Comparison of ENCODE assay signal across 8 cellular contexts in the genomic region with DNA sequence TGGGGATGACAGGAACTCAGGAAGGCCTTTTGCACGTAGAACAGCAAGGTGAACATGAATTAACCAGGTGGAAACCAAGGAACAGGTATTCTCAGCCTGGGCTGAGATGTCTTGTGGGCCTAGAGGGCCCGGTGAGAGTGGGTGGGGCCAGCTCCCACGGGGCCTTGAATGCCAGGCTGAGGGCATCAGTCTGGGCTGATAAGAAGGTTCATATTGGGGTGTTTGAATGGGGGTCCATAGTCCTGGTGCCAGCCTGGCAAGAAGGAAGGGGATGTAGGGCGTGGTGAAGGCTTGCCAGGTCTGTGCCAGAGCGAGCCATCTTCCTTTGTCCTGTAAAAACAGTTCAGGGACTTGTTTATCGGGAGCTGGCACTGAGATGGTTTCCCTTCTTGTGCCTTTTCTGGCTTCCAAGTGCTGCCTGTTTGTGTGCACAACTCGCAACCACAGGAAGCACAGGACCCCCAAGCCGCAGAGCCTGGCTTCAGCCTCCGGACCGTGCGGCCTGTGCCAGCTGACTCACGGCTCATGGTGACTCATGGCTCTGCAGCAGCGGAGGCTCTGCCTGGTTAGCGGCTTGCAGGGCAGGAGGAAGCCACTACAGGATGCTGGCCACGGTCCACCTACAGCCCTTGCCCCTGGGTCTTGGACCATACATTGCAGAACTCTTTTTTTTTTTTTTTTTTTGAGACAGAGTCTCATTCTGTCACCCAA. TPM values are rescaled to one million over a fixed set of nuclear protein-coding genes. Genes with fewer than 3 reads are reported as not detected.
A peak's percentile ranks its signal among the peaks of the same experiment; 100 is the strongest.
DNase-seq lines count a peak whose midpoint lies in the region; ATAC-seq, FAIRE-seq and TF ChIP-seq lines count a peak whose summit lies in the region.

No MANE protein-coding gene starts in this region.

- no peak overlapping the region for H3K4me2 ChIP-seq in H1 (ENCODE audit: insufficient read depth in 1 of 2, low read depth in 2 of 2, low read length in 2 of 2)

- no peaks in the 10 kb centered on the region for H3K9me3 Mint-ChIP-seq in stimulated activated memory B cell treated with anti-CD40 and anti-IgM and Interleukin-4, amounts not matched to agents 10 μg/mL and 1 μg/mL and 100 μg/mL, for 72 hours

- no peak overlapping the region for H2BK120ac ChIP-seq in H1 (replicated peaks; ENCODE audit: low read depth, low read length)

- H3K27me3 ChIP-seq in BE2C (no peaks in the 10 kb centered on the region), MG63 (no peaks in the 10 kb centered on the region), H1 (replicated peaks in 1 of 4; ENCODE audit: control insufficient read depth in 3 of 4, extremely low read depth in 1 of 4, insufficient read depth in 3 of 4, low read length in 3 of 4) (no peaks in the 10 kb centered on the region; a peak in 1 of 7 replicates)

- no peak overlapping the region for H4K5ac ChIP-seq in H1 (ENCODE audit: insufficient read length, low read depth, low read length)

- H3K79me1 ChIP-seq in H1 (ENCODE audit: low read depth, low read length), result no peaks in the 10 kb centered on the region

- H3K4ac ChIP-seq in H1 (replicated peaks; ENCODE audit: insufficient read length, low read depth, low read length), result peak overlapping the region; percentile 14

- no peak for TF ChIP-seq POLR2A in H1 (IDR thresholded peaks at IDR 0.05; ENCODE audit: control extremely low read depth in 1 of 2, low read depth in 2 of 2, low read length in 2 of 2)

- H3K4me3 ChIP-seq in BE2C (ENCODE audit: low read depth, low read length), result no peak overlapping the region
- H3K4me3 ChIP-seq in MG63, result 0 out of 2 replicates have a peak overlapping the region, but pooled peaks have one; percentile 76
- no peak overlapping the region for H3K4me3 ChIP-seq in H1 (ENCODE audit: extremely low read depth in 1 of 4, insufficient read depth in 2 of 4, low read depth in 3 of 4, low read length in 4 of 4)
- no peak overlapping the region for H3K4me3 ChIP-seq in mucosa of descending colon

- no peak overlapping the region for H3K56ac ChIP-seq in H1 (replicated peaks; ENCODE audit: insufficient read length, low read depth, low read length)

- no peak for FAIRE-seq in H1 (lab: Jason Lieb, UNC)

- H3K9ac ChIP-seq in H1 (replicated peaks in 1 of 4; ENCODE audit: extremely low read depth in 1 of 4, low read depth in 3 of 4, low read length in 3 of 4), result no peak overlapping the region

- no peak overlapping the region for H4K91ac ChIP-seq in H1 (replicated peaks; ENCODE audit: insufficient read length, low read length)

- peak overlapping the region; percentile 89 for H3K4me3 Mint-ChIP-seq in stimulated activated memory B cell treated with anti-CD40 and anti-IgM and Interleukin-4, amounts not matched to agents 10 μg/mL and 1 μg/mL and 100 μg/mL, for 72 hours

- H4K8ac ChIP-seq in H1 (ENCODE audit: extremely low read depth, insufficient read depth, low read length), result peak overlapping the region; percentile 3; the same call in 1 of the 2 replicates

- H3K18ac ChIP-seq in H1 (ENCODE audit: extremely low read depth, low read length), result no peak overlapping the region

- no peak overlapping the region for H3K14ac ChIP-seq in H1 (ENCODE audit: insufficient read length)

- DNase-seq in BE2C (peak; percentile 82), MG63 (peak; percentile 99), H1 (ENCODE audit: low read depth in 1 of 2, low spot score in 2 of 2) (no peak), mucosa of descending colon (peak; percentile 72 to 93 (median 80)), NCI-H187 (lab: John Stamatoyannopoulos, UW) (no peak)
- DNase-seq in activated CD8-positive, alpha-beta memory T cell treated with anti-CD3 and anti-CD28 coated beads, Interleukin-2, amount 50 U/mL, for 1 hour (ENCODE audit: extremely low read depth), result peak; percentile 40

- H3K23ac ChIP-seq in H1 (ENCODE audit: insufficient read length), result no peak overlapping the region

- peaks cover 0 to 4% of the 10 kb centered on the region in 2 experiments for H4K20me1 ChIP-seq in H1 (replicated peaks in 1 of 2; ENCODE audit: control insufficient read depth in 1 of 2, insufficient read depth in 2 of 2, low read length in 2 of 2)

- H3K36me3 ChIP-seq in BE2C (no peaks in the 10 kb centered on the region), MG63 (no peaks in the 10 kb centered on the region; the same call in 1 of the 2 replicates), H1 (ENCODE audit: control insufficient read depth in 2 of 4, insufficient read depth in 4 of 4, low read length in 3 of 4) (no peaks in the 10 kb centered on the region), mucosa of descending colon (ENCODE audit: low read depth) (no peaks in the 10 kb centered on the region)

- no peaks in the 10 kb centered on the region for H3K27me3 Mint-ChIP-seq in stimulated activated memory B cell treated with anti-CD40 and anti-IgM and Interleukin-4, amounts not matched to agents 10 μg/mL and 1 μg/mL and 100 μg/mL, for 72 hours

- H3K79me2 ChIP-seq in H1 (ENCODE audit: control insufficient read depth in 1 of 2, insufficient read depth in 2 of 2, low read length in 2 of 2), result peaks cover 0 to 7% of the 10 kb centered on the region in 2 experiments; a peak in 1 of 4 replicates

- TF ChIP-seq CTCF in BE2C (IDR thresholded peaks at IDR 0.05; ENCODE audit: low read depth, low read length) (no peak), H1 (IDR thresholded peaks at IDR 0.05; ENCODE audit: control extremely low read depth in 1 of 3, insufficient read depth in 1 of 3, low read depth in 1 of 3, low read length in 3 of 3) (no peak), mucosa of descending colon (IDR thresholded peaks at IDR 0.05) (no peak)

- TF ChIP-seq EP300 in H1 (IDR thresholded peaks at IDR 0.05; ENCODE audit: borderline replicate concordance in 1 of 2, low read depth in 2 of 2, low read length in 2 of 2), result no peak

- no peak for TF ChIP-seq RAD21 in H1 (IDR thresholded peaks at IDR 0.05 in 1 of 2, conservative IDR thresholded peaks at IDR 0.05 in 1 of 2; ENCODE audit: low read depth in 2 of 2, low read length in 2 of 2)

- POLR2A ChIA-PET in H1 (lab: Charles Lee; ENCODE audit: partially characterized antibody), result interaction anchor here (0.7 kb wide), 1 partner anchor 38 kb away, joined by 4 read pairs; no protein-coding TSS in a partner anchor

- H2AK5ac ChIP-seq in H1 (ENCODE audit: low read depth, low read length), result no peak overlapping the region

- H2BK20ac ChIP-seq in H1 (ENCODE audit: low read length), result no peak overlapping the region

- peaks cover 37% of the 10 kb centered on the region for H3K4me1 Mint-ChIP-seq in stimulated activated memory B cell treated with anti-CD40 and anti-IgM and Interleukin-4, amounts not matched to agents 10 μg/mL and 1 μg/mL and 100 μg/mL, for 72 hours

- peaks cover 8% of the 10 kb centered on the region for H3K36me3 Mint-ChIP-seq in stimulated activated memory B cell treated with anti-CD40 and anti-IgM and Interleukin-4, amounts not matched to agents 10 μg/mL and 1 μg/mL and 100 μg/mL, for 72 hours

- H3K4me1 ChIP-seq in BE2C (peaks cover 1% of the 10 kb centered on the region; the same call in 1 of the 2 replicates), H1 (replicated peaks in 1 of 4; ENCODE audit: control insufficient read depth in 3 of 4, insufficient read depth in 4 of 4, low read length in 3 of 4) (peaks cover 0 to 13% (median 7%) of the 10 kb centered on the region in 4 experiments; a peak in 4 of 7 replicates), mucosa of descending colon (ENCODE audit: low read depth) (peaks cover 44% of the 10 kb centered on the region)

- 90% methylated on average over 15 of the region's 15 CpGs; no CpG with 5 or more reads in 1 of the 2 experiments for WGBS in H1 (ENCODE audit: extremely low coverage in 1 of 2, insufficient coverage in 1 of 2, insufficient read length in 1 of 2, insufficient replicate concordance in 2 of 2, low coverage in 1 of 2, low lambda C conversion rate in 2 of 2, missing lambda C conversion rate in 1 of 2), 2 experiments

- CTCF ChIA-PET in H1 (lab: Charles Lee; ENCODE audit: partially characterized antibody), result interaction anchor here (0.7 to 1.9 kb wide), 9 partner anchors 9 to 419 kb away, joined by 3 to 8 read pairs (median 4); no protein-coding TSS in a partner anchor

- no peak overlapping the region for H2AFZ ChIP-seq in H1 (ENCODE audit: low read length)

- H3K27ac ChIP-seq in H1 (ENCODE audit: low read depth, low read length), result no peak overlapping the region

- no peak overlapping the region for H2BK5ac ChIP-seq in H1 (ENCODE audit: low read depth, low read length)

- H3K23me2 ChIP-seq in H1 (ENCODE audit: low read depth, low read length), result peaks cover 12% of the 10 kb centered on the region

- intact Hi-C loops in mucosa of descending colon (cut with DNase I, micrococcal nuclease), result no loop called here

- H2BK15ac ChIP-seq in H1 (ENCODE audit: low read length), result no peak overlapping the region

- no peaks in the 10 kb centered on the region for H3K9me3 ChIP-seq in BE2C
- H3K9me3 ChIP-seq in MG63, result no peaks in the 10 kb centered on the region
- H3K9me3 ChIP-seq in H1 (ENCODE audit: insufficient read depth in 2 of 2, low read depth in 1 of 2, low read length in 1 of 2), result no peaks in the 10 kb centered on the region
- no peaks in the 10 kb centered on the region for H3K9me3 ChIP-seq in mucosa of descending colon

- H2BK12ac ChIP-seq in H1 (ENCODE audit: low read depth, low read length), result no peak overlapping the region

- H3K27ac Mint-ChIP-seq in stimulated activated memory B cell treated with anti-CD40 and anti-IgM and Interleukin-4, amounts not matched to agents 10 μg/mL and 1 μg/mL and 100 μg/mL, for 72 hours, result peak overlapping the region; percentile 88

- peak; percentile 4 for ATAC-seq in mucosa of descending colon
- no peak for ATAC-seq in stimulated activated memory B cell treated with anti-CD40 and anti-IgM and Interleukin-4, amounts not matched to agents 10 μg/mL and 1 μg/mL and 100 μg/mL, for 72 hours
- no peak for ATAC-seq in HG03196 (IDR thresholded peaks at IDR 0.05; ENCODE audit: unreplicated experiment)

RNA-seq across cellular contexts. Expression of gene CARD19, which starts 2.4 kb away (rescaled TPM):
- polyA plus RNA-seq in BE2C (2012; ENCODE audit: insufficient read depth, insufficient read length, low read depth), result 90.7 TPM
- total RNA-seq in MG63 (2014; rRNA removed; shearing (Covaris generic); ENCODE audit: low replicate concordance), result 77.4 and 103 TPM in 2 replicates
- total RNA-seq in H1 (2021; fragmentation: NEBNext Ultra II Directional; extraction: Animal tissue kit (Norgen Biotek cat#: 25700)), result 21.2 and 27.7 TPM in 2 replicates
- polyA plus RNA-seq in H1 (2011; rRNA removed), result 112 and 144 TPM in 2 replicates
- polyA plus RNA-seq in H1 (2011; cell fraction: cytosol; rRNA removed), result 66.2 TPM
- 57.8 TPM for polyA plus RNA-seq in H1 (2011; cell fraction: nucleus; rRNA removed)
- 13.4 to 28.1 TPM (median 26.0 TPM) in 4 replicates for polyA plus RNA-seq in H1 (2012, experiment 1 of 2)
- 36.2 TPM for polyA plus RNA-seq in H1 (2012, experiment 2 of 2)
- polyA plus RNA-seq in H1 (2013, experiment 1 of 2), result 30.6 TPM
- polyA plus RNA-seq in H1 (2013, experiment 2 of 2), result 30.0 TPM
- polyA minus RNA-seq in H1 (2011; rRNA and poly(A)+ RNA removed), result 11.7 and 13.5 TPM in 2 replicates
- 12.4 TPM for polyA minus RNA-seq in H1 (2011; cell fraction: cytosol; rRNA and poly(A)+ RNA removed)
- 10.4 TPM for polyA minus RNA-seq in H1 (2011; cell fraction: nucleus; rRNA and poly(A)+ RNA removed)
- total RNA-seq in mucosa of descending colon, result 10 to 100 TPM; 39.1 to 47.8 (median 44.2) TPM

RNA-seq across cellular contexts. Expression of gene NINJ1, which starts 35.7 kb away (rescaled TPM):
- polyA plus RNA-seq in BE2C (2012; ENCODE audit: insufficient read depth, insufficient read length, low read depth), result 104 TPM
- total RNA-seq in MG63 (2014; rRNA removed; shearing (Covaris generic); ENCODE audit: low replicate concordance), result 22.5 and 71.0 TPM in 2 replicates
- total RNA-seq in H1 (2021; fragmentation: NEBNext Ultra II Directional; extraction: Animal tissue kit (Norgen Biotek cat#: 25700)), result 28.2 TPM in 2 replicates
- polyA plus RNA-seq in H1 (2011; rRNA removed), result 65.6 and 88.0 TPM in 2 replicates
- polyA plus RNA-seq in H1 (2011; cell fraction: cytosol; rRNA removed), result 45.5 TPM
- polyA plus RNA-seq in H1 (2011; cell fraction: nucleus; rRNA removed), result 45.0 TPM
- polyA plus RNA-seq in H1 (2012, experiment 1 of 2), result 32.2 to 46.6 TPM (median 40.1 TPM) in 4 replicates
- polyA plus RNA-seq in H1 (2012, experiment 2 of 2), result 36.1 TPM
- polyA plus RNA-seq in H1 (2013, experiment 1 of 2), result 32.5 TPM
- 34.8 TPM for polyA plus RNA-seq in H1 (2013, experiment 2 of 2)
- 13.6 and 14.1 TPM in 2 replicates for polyA minus RNA-seq in H1 (2011; rRNA and poly(A)+ RNA removed)
- 17.8 TPM for polyA minus RNA-seq in H1 (2011; cell fraction: cytosol; rRNA and poly(A)+ RNA removed)
- 19.2 TPM for polyA minus RNA-seq in H1 (2011; cell fraction: nucleus; rRNA and poly(A)+ RNA removed)
- total RNA-seq in mucosa of descending colon, result 10 to 100 TPM; 19.5 to 68.9 (median 23.2) TPM

RNA-seq across cellular contexts. Expression of gene SUSD3, which starts 39.9 kb away (rescaled TPM):
- polyA plus RNA-seq in BE2C (2012; ENCODE audit: insufficient read depth, insufficient read length, low read depth), result 1.0 TPM
- total RNA-seq in MG63 (2014; rRNA removed; shearing (Covaris generic); ENCODE audit: low replicate concordance), result 0.40 TPM in 1 of 2 replicates, not detected in the other
- 5.5 and 6.2 TPM in 2 replicates for total RNA-seq in H1 (2021; fragmentation: NEBNext Ultra II Directional; extraction: Animal tissue kit (Norgen Biotek cat#: 25700))
- 35.4 and 36.0 TPM in 2 replicates for polyA plus RNA-seq in H1 (2011; rRNA removed)
- polyA plus RNA-seq in H1 (2011; cell fraction: cytosol; rRNA removed), result 22.6 TPM
- polyA plus RNA-seq in H1 (2011; cell fraction: nucleus; rRNA removed), result 16.8 TPM
- 6.3 to 11.3 TPM (median 8.3 TPM) in 4 replicates for polyA plus RNA-seq in H1 (2012, experiment 1 of 2)
- polyA plus RNA-seq in H1 (2012, experiment 2 of 2), result 10.7 TPM
- polyA plus RNA-seq in H1 (2013, experiment 1 of 2), result 8.2 TPM
- polyA plus RNA-seq in H1 (2013, experiment 2 of 2), result 9.4 TPM
- polyA minus RNA-seq in H1 (2011; rRNA and poly(A)+ RNA removed), result 5.2 and 7.2 TPM in 2 replicates
- 8.8 TPM for polyA minus RNA-seq in H1 (2011; cell fraction: cytosol; rRNA and poly(A)+ RNA removed)
- polyA minus RNA-seq in H1 (2011; cell fraction: nucleus; rRNA and poly(A)+ RNA removed), result 7.3 TPM
- total RNA-seq in mucosa of descending colon, result 1 to 10 TPM; 1.2 to 2.5 (median 1.8) TPM

Comparison
In these comparisons a context has a peak if more than half of its experiments do, and no peak if none do; other contexts are left out.
1. DNase-seq: peak in BE2C (single experiment), MG63 (single experiment), activated CD8-positive, alpha-beta memory T cell treated with anti-CD3 and anti-CD28 coated beads, Interleukin-2, amount 50 U/mL, for 1 hour (single experiment) and mucosa of descending colon (3 of 3); none in H1 (0 of 2) and NCI-H187 (0 of 2).